ENCODE assay signal across 1 cellular context in genomic region chr13:93270769-93271753, GRCh38.
TF ChIP-seq lines count a peak whose summit lies in the region.

No MANE protein-coding gene starts in this region.

TF ChIP-seq in WTC11, 78 proteins besides CTCF, POLR2A, EP300 and RAD21 (continued from another document):
- no peak for TF ChIP-seq NR2C2 (CRISPR knock-in tag; IDR thresholded peaks at IDR 0.05)
- TF ChIP-seq CDX4 (CRISPR knock-in tag; IDR thresholded peaks at IDR 0.05; ENCODE audit: borderline replicate concordance): no peak
TF ChIP-seq in WTC11: peak in this region for 0.
